14 cellular contexts compared by ENCODE assay signal in genomic region chr3:44996556-44996969, GRCh38. TPM values are rescaled to one million over a fixed set of nuclear protein-coding genes. Genes with fewer than 3 reads are reported as not detected.
DNase-seq lines count a peak whose midpoint lies in the region; ATAC-seq, FAIRE-seq and TF ChIP-seq lines count a peak whose summit lies in the region.
"Had no signal": no experiment of that assay in that cellular context is flagged by ENCODE, and none has a peak within 500 bp of the region (broad histone marks: within the 10 kb centered on the region; RNA-seq: fewer than 3 reads in every experiment).

No MANE protein-coding gene starts in this region.

- TF ChIP-seq CTCF in type B pancreatic cell (conservative IDR thresholded peaks at IDR 0.05) = no peak

- H3K9me3 Mint-ChIP-seq in activated T-cell treated with anti-CD3 and anti-CD28 coated beads, Interleukin-2, amount 50 U/mL, for 4 hours = no peaks in the 10 kb centered on the region
- no peaks in the 10 kb centered on the region for H3K9me3 Mint-ChIP-seq in type B pancreatic cell
- H3K9me3 Mint-ChIP-seq: effector memory CD8-positive, alpha-beta T cell had no signal

- no peak for DNase-seq in activated T-cell treated with anti-CD3 and anti-CD28 coated beads, Interleukin-2, amount 50 U/mL, for 4 hours
- no peak for DNase-seq in activated T-cell treated with anti-CD3 and anti-CD28 coated beads, Interleukin-2, amount 50 U/mL, for 48 hours
- DNase-seq in RCC 7860 (ENCODE audit: low spot score) = peak; percentile 26
- peak; percentile 54 for DNase-seq in left kidney (ENCODE audit: low read depth, low spot score)
- DNase-seq in type B pancreatic cell (ENCODE audit: extremely low spot score, unreplicated experiment) = no peak
- no peak for DNase-seq in superior temporal gyrus (ENCODE audit: extremely low spot score)
- DNase-seq: activated CD4-positive, alpha-beta T cell treated with anti-CD3 and anti-CD28 coated beads, Interleukin-2, amount 50 U/mL, for 1 hour; DND-41; effector memory CD8-positive, alpha-beta T cell; mammary epithelial cell; NCI-H2081 had no signal

- FAIRE-seq in RCC 7860 (lab: Jason Lieb, UNC) = no peak
- FAIRE-seq: astrocyte had no signal

- peaks cover 39% of the 10 kb centered on the region for H3K4me1 Mint-ChIP-seq in activated T-cell treated with anti-CD3 and anti-CD28 coated beads, Interleukin-2, amount 50 U/mL, for 4 hours (ENCODE audit: low read depth)
- H3K4me1 Mint-ChIP-seq in type B pancreatic cell (ENCODE audit: unreplicated experiment) = peaks cover 38% of the 10 kb centered on the region

- peak; percentile 93 to 94 for ATAC-seq in activated T-cell treated with anti-CD3 and anti-CD28 coated beads, Interleukin-2, amount 50 U/mL, for 4 hours
- ATAC-seq in GM21423 (IDR thresholded peaks at IDR 0.05; ENCODE audit: unreplicated experiment) = no peak
- no peak for ATAC-seq in HG03521 (IDR thresholded peaks at IDR 0.05; ENCODE audit: unreplicated experiment)
- ATAC-seq: effector memory CD8-positive, alpha-beta T cell had no signal

- no peak overlapping the region for H3K4me3 Mint-ChIP-seq in activated T-cell treated with anti-CD3 and anti-CD28 coated beads, Interleukin-2, amount 50 U/mL, for 4 hours
- H3K4me3 Mint-ChIP-seq in type B pancreatic cell = peak overlapping the region; percentile 62
- H3K4me3 Mint-ChIP-seq: effector memory CD8-positive, alpha-beta T cell had no signal

- peaks cover 41% of the 10 kb centered on the region for H3K36me3 Mint-ChIP-seq in activated T-cell treated with anti-CD3 and anti-CD28 coated beads, Interleukin-2, amount 50 U/mL, for 4 hours (ENCODE audit: insufficient read depth)
- peaks cover 25% of the 10 kb centered on the region for H3K36me3 Mint-ChIP-seq in type B pancreatic cell

- H3K27me3 Mint-ChIP-seq in activated T-cell treated with anti-CD3 and anti-CD28 coated beads, Interleukin-2, amount 50 U/mL, for 4 hours (ENCODE audit: low read depth) = no peaks in the 10 kb centered on the region
- H3K27me3 Mint-ChIP-seq in type B pancreatic cell = no peaks in the 10 kb centered on the region
- H3K27me3 Mint-ChIP-seq: effector memory CD8-positive, alpha-beta T cell had no signal

- peak overlapping the region; percentile 63 for H3K27ac Mint-ChIP-seq in type B pancreatic cell

RNA-seq across cellular contexts. Expression of gene EXOSC7, which starts 20.5 kb away (rescaled TPM):
- 10 to 100 TPM; 75.4 to 88.8 (median 83.4) TPM for total RNA-seq in activated T-cell treated with anti-CD3 and anti-CD28 coated beads, Interleukin-2, amount 50 U/mL, for 4 hours
- total RNA-seq in type B pancreatic cell (ENCODE audit: low replicate concordance) = 45.5 and 49.7 TPM in 2 replicates

RNA-seq across cellular contexts. Expression of gene ZDHHC3, which starts 20.6 kb away (rescaled TPM):
- total RNA-seq in activated T-cell treated with anti-CD3 and anti-CD28 coated beads, Interleukin-2, amount 50 U/mL, for 4 hours = 10 to 100 TPM; 33.6 to 44.5 (median 34.6) TPM
- total RNA-seq in type B pancreatic cell (ENCODE audit: low replicate concordance) = 83.6 and 112 TPM in 2 replicates

RNA-seq across cellular contexts. Expression of gene CLEC3B, which starts 29.5 kb away (rescaled TPM):
- under 1 TPM; 0.30 to 0.40 (median 0.38) TPM for total RNA-seq in activated T-cell treated with anti-CD3 and anti-CD28 coated beads, Interleukin-2, amount 50 U/mL, for 4 hours
- total RNA-seq in type B pancreatic cell (ENCODE audit: low replicate concordance) = 0.43 and 1.2 TPM in 2 replicates

Comparison
In these comparisons a context has a peak if more than half of its experiments do, and no peak if none do; other contexts are left out.
1. ATAC-seq: peak in activated T-cell treated with anti-CD3 and anti-CD28 coated beads, Interleukin-2, amount 50 U/mL, for 4 hours (2 of 2); none in GM21423 (single experiment) and HG03521 (single experiment).
2. DNase-seq: peak in RCC 7860 (single experiment) and left kidney (single experiment); none in activated T-cell treated with anti-CD3 and anti-CD28 coated beads, Interleukin-2, amount 50 U/mL, for 4 hours (single experiment), activated T-cell treated with anti-CD3 and anti-CD28 coated beads, Interleukin-2, amount 50 U/mL, for 48 hours (0 of 2), type B pancreatic cell (single experiment) and superior temporal gyrus (single experiment).